Comparison of ENCODE assay signal across 12 cellular contexts in the genomic region with DNA sequence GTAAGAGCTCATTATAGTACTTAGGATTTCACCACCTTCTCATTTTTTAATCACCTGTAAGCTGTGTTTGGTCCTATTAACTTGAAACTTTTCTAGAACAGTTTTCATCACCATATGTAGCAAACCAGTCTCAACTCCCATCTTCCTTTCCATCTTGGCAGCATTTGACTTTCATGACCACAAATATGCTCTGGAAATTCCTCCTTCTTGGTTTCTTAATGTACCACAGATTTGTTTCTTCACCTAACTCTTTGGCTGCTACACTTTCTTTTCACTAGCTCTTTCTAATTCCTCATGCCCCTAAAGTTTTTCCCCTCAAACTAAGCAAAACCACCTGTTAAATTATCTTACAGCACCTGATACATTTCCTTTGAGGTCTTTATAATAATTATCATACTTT. TPM values are rescaled to one million over a fixed set of nuclear protein-coding genes. Genes with fewer than 3 reads are reported as not detected.
DNase-seq lines count a peak whose midpoint lies in the region; ATAC-seq and TF ChIP-seq lines count a peak whose summit lies in the region.
"Had no signal": no experiment of that assay in that cellular context is flagged by ENCODE, and none has a peak within 500 bp of the region (broad histone marks: within the 10 kb centered on the region; RNA-seq: fewer than 3 reads in every experiment).

No MANE protein-coding gene starts in this region.

- intact Hi-C loops in PC-9 (cut with micrococcal nuclease; ENCODE audit: unreplicated experiment) = no loop called here

- H3K79me2 ChIP-seq in SK-N-SH (ENCODE audit: insufficient read depth) (peaks cover 9% of the 10 kb centered on the region), PC-9 (ENCODE audit: low read depth) (0 out of 2 replicates have a peak, but pooled peaks cover 5% of the 10 kb centered on the region)

- no peak for DNase-seq in activated naive CD8-positive, alpha-beta T cell treated with anti-CD3 and anti-CD28 coated beads for 36 hours
- DNase-seq in SK-N-SH (no peak), fibroblast of peridontal ligament (ENCODE audit: extremely low read depth) (peak; percentile 95), foreskin keratinocyte (no peak), PC-9 (no peak)
- no peak for DNase-seq in stimulated activated CD4-positive, alpha-beta T cell treated with anti-CD3 and anti-CD28 coated beads, Interleukin-12 subunit alpha, Interleukin-12 subunit beta, amount 100 ng/mL, for 4 hours
- DNase-seq: activated CD4-positive, alpha-beta T cell treated with anti-CD3 and anti-CD28 coated beads, Interleukin-2, amount 50 U/mL, for 4 hours; Karpas-422; NCI-H2081 treated with DMSO at 0.1 percent for 48 hours; occipital lobe had no signal

- POLR2A ChIA-PET in SK-N-SH (lab: Yijun Ruan, JAX) (interaction anchor here (0.6 kb wide), 1 partner anchor 40 kb away, joined by 3 read pairs; no protein-coding TSS in a partner anchor), PC-9 (lab: Charles Lee; ENCODE audit: unreplicated experiment) (interaction anchor here (0.6 kb wide), 1 partner anchor 29 kb away, joined by 5 read pairs; no protein-coding TSS in a partner anchor)

- no peak for TF ChIP-seq CTCF in SK-N-SH (IDR thresholded peaks at IDR 0.05)
- TF ChIP-seq CTCF in foreskin keratinocyte (conservative IDR thresholded peaks at IDR 0.05) = no peak
- no peak for TF ChIP-seq CTCF in PC-9 (conservative IDR thresholded peaks at IDR 0.05)

- H3K36me3 ChIP-seq in SK-N-SH (replicated peaks in 1 of 2; ENCODE audit: control insufficient read depth in 1 of 2, insufficient read depth in 2 of 2, low read length in 1 of 2) (peaks cover 41 to 49% of the 10 kb centered on the region in 2 experiments), subcutaneous abdominal adipose tissue (ENCODE audit: control insufficient read depth in 5 of 5, insufficient read depth in 5 of 5, low read length in 5 of 5) (peaks cover 22 to 48% (median 34%) of the 10 kb centered on the region in 5 donors), PC-9 (ENCODE audit: low read depth) (peaks cover 39% of the 10 kb centered on the region)

- ATAC-seq in foreskin keratinocyte = no peak

- H3K27ac Mint-ChIP-seq in activated naive CD8-positive, alpha-beta T cell = peak overlapping the region; percentile 51
- H3K27ac Mint-ChIP-seq in activated naive CD8-positive, alpha-beta T cell treated with anti-CD3 and anti-CD28 coated beads for 36 hours = no peak overlapping the region

- H3K4me1 Mint-ChIP-seq in activated naive CD8-positive, alpha-beta T cell (ENCODE audit: low read depth) = peaks cover 17% of the 10 kb centered on the region
- peaks cover 20% of the 10 kb centered on the region for H3K4me1 Mint-ChIP-seq in activated naive CD8-positive, alpha-beta T cell treated with anti-CD3 and anti-CD28 coated beads for 36 hours

- BruUV-seq in PC-9 (replicated peaks; lab: Mats Ljungman, UMichigan) = no TSS peak

- H3K4me2 ChIP-seq in SK-N-SH (peak overlapping the region; percentile 46; the same call in 1 of the 2 replicates), PC-9 (no peak overlapping the region)

- no peaks in the 10 kb centered on the region for H3K27me3 ChIP-seq in SK-N-SH (ENCODE audit: insufficient read depth)
- no peaks in the 10 kb centered on the region for H3K27me3 ChIP-seq in subcutaneous abdominal adipose tissue (ENCODE audit: control insufficient read depth in 5 of 5, insufficient read depth in 4 of 5, low read length in 5 of 5)
- H3K27me3 ChIP-seq in foreskin keratinocyte = no peaks in the 10 kb centered on the region
- H3K27me3 ChIP-seq in PC-9 (ENCODE audit: insufficient read depth, low read depth) = no peaks in the 10 kb centered on the region

- no peaks in the 10 kb centered on the region for H4K20me1 ChIP-seq in SK-N-SH (ENCODE audit: insufficient read depth)
- H4K20me1 ChIP-seq in PC-9 (ENCODE audit: insufficient read depth) = no peaks in the 10 kb centered on the region

- H3K9me2 ChIP-seq in SK-N-SH (no peaks in the 10 kb centered on the region), PC-9 (ENCODE audit: insufficient read depth) (no peaks in the 10 kb centered on the region)

- H3K4me1 ChIP-seq in SK-N-SH (ENCODE audit: control insufficient read depth in 1 of 2, insufficient read depth in 2 of 2, low read depth in 1 of 2, low read length in 1 of 2) = peaks cover 5 to 9% of the 10 kb centered on the region in 2 experiments; a peak in 2 of 4 replicates
- peaks cover 0 to 15% (median 10%) of the 10 kb centered on the region in 5 donors for H3K4me1 ChIP-seq in subcutaneous abdominal adipose tissue (ENCODE audit: control insufficient read depth in 5 of 5, insufficient read depth in 5 of 5, low read length in 5 of 5)
- no peaks in the 10 kb centered on the region for H3K4me1 ChIP-seq in foreskin keratinocyte
- no peaks in the 10 kb centered on the region for H3K4me1 ChIP-seq in PC-9 (replicated peaks; ENCODE audit: insufficient read depth)

- H2AFZ ChIP-seq in SK-N-SH (ENCODE audit: low read depth) (no peak overlapping the region), PC-9 (no peak overlapping the region)

- no peak for TF ChIP-seq RAD21 in SK-N-SH (IDR thresholded peaks at IDR 0.05; ENCODE audit: low read length)

- H3K9me3 Mint-ChIP-seq in activated naive CD8-positive, alpha-beta T cell (ENCODE audit: low read depth) = no peaks in the 10 kb centered on the region
- no peaks in the 10 kb centered on the region for H3K9me3 Mint-ChIP-seq in activated naive CD8-positive, alpha-beta T cell treated with anti-CD3 and anti-CD28 coated beads for 36 hours

- H3K9me3 ChIP-seq in SK-N-SH = no peaks in the 10 kb centered on the region
- H3K9me3 ChIP-seq in subcutaneous abdominal adipose tissue (ENCODE audit: control insufficient read depth in 5 of 5, low read length in 5 of 5) = no peaks in the 10 kb centered on the region
- no peaks in the 10 kb centered on the region for H3K9me3 ChIP-seq in PC-9 (ENCODE audit: insufficient read depth, low read depth)

- H3K27ac ChIP-seq in SK-N-SH (ENCODE audit: low read depth in 2 of 2, low read length in 1 of 2) (peak overlapping the region; percentile 64 to 77; a peak in 3 of 4 replicates), subcutaneous abdominal adipose tissue (ENCODE audit: low read depth, low read length) (peak overlapping the region; percentile 33), foreskin keratinocyte (no peak overlapping the region), PC-9 (no peak overlapping the region)

- no peaks in the 10 kb centered on the region for H3K27me3 Mint-ChIP-seq in activated naive CD8-positive, alpha-beta T cell
- no peaks in the 10 kb centered on the region for H3K27me3 Mint-ChIP-seq in activated naive CD8-positive, alpha-beta T cell treated with anti-CD3 and anti-CD28 coated beads for 36 hours

- CTCF ChIA-PET in SK-N-SH (lab: Yijun Ruan, JAX) (interaction anchor here (1.5 to 2.2 kb wide), 2 partner anchors 12 to 257 kb away, joined by 5 to 6 read pairs; no protein-coding TSS in a partner anchor), PC-9 (lab: Charles Lee) (no interaction called here)

- H3K9ac ChIP-seq in SK-N-SH (no peak overlapping the region), subcutaneous abdominal adipose tissue (ENCODE audit: low read length in 5 of 5) (peak overlapping the region in 2 of 5 donors; percentile 48 to 52)

- TF ChIP-seq EP300 in SK-N-SH (IDR thresholded peaks at IDR 0.05; ENCODE audit: borderline replicate concordance in 1 of 2, low read depth in 1 of 2, low read length in 1 of 2) = no peak

- peaks cover 37% of the 10 kb centered on the region for H3F3A ChIP-seq in SK-N-SH (replicated peaks; ENCODE audit: insufficient read depth)
- H3F3A ChIP-seq in PC-9 (ENCODE audit: insufficient read depth, low read depth) = peaks cover 20% of the 10 kb centered on the region

- H3K4me3 Mint-ChIP-seq in activated naive CD8-positive, alpha-beta T cell = no peak overlapping the region
- no peak overlapping the region for H3K4me3 Mint-ChIP-seq in activated naive CD8-positive, alpha-beta T cell treated with anti-CD3 and anti-CD28 coated beads for 36 hours

- H3K4me3 ChIP-seq in SK-N-SH (ENCODE audit: low read depth in 2 of 2, low read length in 1 of 2) (no peak overlapping the region), subcutaneous abdominal adipose tissue (ENCODE audit: low read depth in 1 of 5, low read length in 5 of 5) (no peak overlapping the region), PC-9 (no peak overlapping the region)

- peaks cover 3% of the 10 kb centered on the region for H3K36me3 Mint-ChIP-seq in activated naive CD8-positive, alpha-beta T cell
- peaks cover 22% of the 10 kb centered on the region for H3K36me3 Mint-ChIP-seq in activated naive CD8-positive, alpha-beta T cell treated with anti-CD3 and anti-CD28 coated beads for 36 hours

TF ChIP-seq in SK-N-SH, 30 proteins besides CTCF, POLR2A, EP300 and RAD21:
- TF ChIP-seq TCF12 (IDR thresholded peaks at IDR 0.05) = peak; percentile 72
- 0 out of 2 replicates have a peak, but pooled peaks have one; percentile 14 for TF ChIP-seq JUND (IDR thresholded peaks at IDR 0.05)
- no peak for TF ChIP-seq NRF1 (IDR thresholded peaks at IDR 0.05; ENCODE audit: low read depth, low read length)
- peak; percentile 80; the same call in 1 of the 2 replicates for TF ChIP-seq NFIC (IDR thresholded peaks at IDR 0.05; ENCODE audit: borderline replicate concordance)
TF ChIP-seq in SK-N-SH: peak in this region for 3.

RNA-seq across cellular contexts. Expression of gene NMB, which starts 13.2 kb away (rescaled TPM):
- 1 to 10 TPM; 2.6 TPM for total RNA-seq in activated naive CD8-positive, alpha-beta T cell treated with anti-CD3 and anti-CD28 coated beads for 36 hours
- 5.3 and 6.5 TPM in 2 replicates for polyA plus RNA-seq in SK-N-SH (2012; rRNA removed)
- polyA plus RNA-seq in SK-N-SH (2012; cell fraction: cytosol; rRNA removed) = 4.3 and 5.8 TPM in 2 replicates
- polyA plus RNA-seq in SK-N-SH (2012; cell fraction: nucleus; rRNA removed) = 4.1 and 4.6 TPM in 2 replicates
- 9.0 and 12.7 TPM in 2 replicates for total RNA-seq in foreskin keratinocyte
- polyA plus RNA-seq in foreskin keratinocyte = 13.0 and 18.6 TPM in 2 replicates
- total RNA-seq in PC-9 (2021) = 66.7 and 77.1 TPM in 2 replicates

RNA-seq across cellular contexts. Expression of gene WDR73, which starts 17.1 kb away (rescaled TPM):
- total RNA-seq in activated naive CD8-positive, alpha-beta T cell treated with anti-CD3 and anti-CD28 coated beads for 36 hours = 10 to 100 TPM; 22.1 to 26.3 TPM
- polyA plus RNA-seq in SK-N-SH (2012; rRNA removed) (32.9 and 49.6 TPM in 2 replicates), foreskin keratinocyte (14.7 and 15.9 TPM in 2 replicates)
- 13.6 and 16.8 TPM in 2 replicates for polyA plus RNA-seq in SK-N-SH (2012; cell fraction: cytosol; rRNA removed)
- polyA plus RNA-seq in SK-N-SH (2012; cell fraction: nucleus; rRNA removed) = 178 and 185 TPM in 2 replicates
- total RNA-seq in foreskin keratinocyte (19.0 and 22.6 TPM in 2 replicates), PC-9 (2021) (22.9 and 29.5 TPM in 2 replicates)

RNA-seq across cellular contexts. Expression of gene SEC11A, which starts 44.7 kb away (rescaled TPM):
- 10 to 100 TPM; 89.3 to 93.5 TPM for total RNA-seq in activated naive CD8-positive, alpha-beta T cell treated with anti-CD3 and anti-CD28 coated beads for 36 hours
- 107 and 134 TPM in 2 replicates for polyA plus RNA-seq in SK-N-SH (2012; rRNA removed)
- polyA plus RNA-seq in SK-N-SH (2012; cell fraction: cytosol; rRNA removed) = 179 and 266 TPM in 2 replicates
- polyA plus RNA-seq in SK-N-SH (2012; cell fraction: nucleus; rRNA removed) = 16.4 and 38.3 TPM in 2 replicates
- total RNA-seq in foreskin keratinocyte = 127 and 135 TPM in 2 replicates
- 141 and 143 TPM in 2 replicates for polyA plus RNA-seq in foreskin keratinocyte
- 146 and 174 TPM in 2 replicates for total RNA-seq in PC-9 (2021)

Comparison
In these comparisons a context has a peak if more than half of its experiments do, and no peak if none do; other contexts are left out.
1. H3K27ac ChIP-seq: peak in SK-N-SH (2 of 2) and subcutaneous abdominal adipose tissue (single experiment); none in foreskin keratinocyte (single experiment) and PC-9 (single experiment).